ENCODE assay signal across 1 cellular context in the genomic region with DNA sequence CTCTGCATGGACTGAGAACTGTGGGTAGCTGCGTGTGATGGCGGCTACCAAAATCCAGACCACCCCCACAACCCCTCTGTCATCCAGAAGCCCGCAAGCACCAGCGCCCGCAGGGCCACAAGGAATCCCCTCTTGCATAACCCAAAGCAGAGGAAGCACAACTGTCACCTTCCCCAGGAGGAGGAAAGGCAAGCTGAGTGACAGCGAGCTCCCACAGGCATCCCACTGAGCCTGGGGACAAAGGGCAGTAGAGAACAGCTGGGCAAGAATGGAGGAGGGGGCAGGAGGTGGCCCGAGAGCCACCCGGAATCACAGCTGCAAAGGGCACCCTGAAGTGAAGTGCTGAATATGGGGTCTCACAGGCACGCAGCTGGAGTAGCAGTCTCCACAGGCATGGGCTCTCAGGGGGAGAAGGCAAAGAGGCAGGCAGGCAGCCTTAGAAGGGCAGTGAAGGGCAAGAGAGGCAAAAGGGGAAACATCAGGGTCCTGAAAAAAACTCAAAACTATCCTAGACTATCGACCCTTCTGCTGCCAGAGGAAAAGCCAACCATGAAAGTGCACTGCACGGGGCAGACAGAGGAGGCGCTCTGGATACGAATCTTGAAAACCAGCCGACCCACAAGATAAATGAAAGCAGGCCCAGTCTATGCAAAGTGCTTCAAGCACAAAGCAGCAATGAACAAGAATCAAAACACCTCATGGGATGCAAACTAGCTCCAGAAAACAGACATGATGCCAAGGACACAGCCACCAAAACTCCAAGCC.
TF ChIP-seq lines count a peak whose summit lies in the region.

No MANE protein-coding gene starts in this region.

TF ChIP-seq in H1, 55 proteins besides CTCF, POLR2A, EP300 and RAD21:
- no peak for TF ChIP-seq BCL11A (IDR thresholded peaks at IDR 0.05; ENCODE audit: low read depth in 2 of 2, low read length in 2 of 2)
- no peak for TF ChIP-seq PHF8 (conservative IDR thresholded peaks at IDR 0.05; ENCODE audit: low read depth, low read length)
